ENCODE assay signal across 8 cellular contexts in genomic region chr20:51594999-51595532, GRCh38. TPM values are rescaled to one million over a fixed set of nuclear protein-coding genes. Genes with fewer than 3 reads are reported as not detected.
DNase-seq lines count a peak whose midpoint lies in the region; ATAC-seq and TF ChIP-seq lines count a peak whose summit lies in the region.

No MANE protein-coding gene starts in this region.

- TF ChIP-seq POLR2A in gastrocnemius medialis (IDR thresholded peaks at IDR 0.05) = no peak

- H3K9me3 ChIP-seq in right cardiac atrium (ENCODE audit: control insufficient read depth, low read length) (no peaks in the 10 kb centered on the region), gastrocnemius medialis (no peaks in the 10 kb centered on the region)

- peak; percentile 84 for ATAC-seq in HG02938 (IDR thresholded peaks at IDR 0.05; ENCODE audit: unreplicated experiment)
- ATAC-seq in right cardiac atrium = peak; percentile 95 to 97
- ATAC-seq in gastrocnemius medialis = peak; percentile 97 to 99

- H3K27me3 ChIP-seq in right cardiac atrium (ENCODE audit: control insufficient read depth, insufficient read depth) (no peaks in the 10 kb centered on the region), gastrocnemius medialis (no peaks in the 10 kb centered on the region)

- DNase-seq in DMS53 (lab: John Stamatoyannopoulos, UW) (peak; percentile 69), DMS53 treated with DMSO at 0.1 percent for 48 hours (lab: John Stamatoyannopoulos, UW; ENCODE audit: unreplicated experiment) (no peak), NCI-H187 treated with DMSO at 0.1 percent for 48 hours (lab: John Stamatoyannopoulos, UW) (peak; percentile 18), T-helper 2 cell (peak; percentile 36 to 84 (median 58)), amygdala (lab: John Stamatoyannopoulos, UW) (peak in 55 of 56 donors; percentile 4 to 92 (median 72)), right cardiac atrium (peak; percentile 89 to 95 (median 93)), gastrocnemius medialis (peak; percentile 81 to 87)

- in situ Hi-C loops in gastrocnemius medialis (cut with MboI; ENCODE audit: low sequenced_read_pairs in 4 of 4) = loop anchor here in 3 of 4 donors (5.0 to 10.0 kb wide), 2 partner anchors 220 to 223 kb away; no protein-coding TSS in a partner anchor

- H3K4me3 ChIP-seq in right cardiac atrium (ENCODE audit: low read length) (no peak overlapping the region), gastrocnemius medialis (no peak overlapping the region)

- 7% methylated on average over 14 of the region's 14 CpGs for WGBS in right cardiac atrium

- no peaks in the 10 kb centered on the region for H3K36me3 ChIP-seq in gastrocnemius medialis

- intact Hi-C loops in right cardiac atrium (cut with DNase I) = loop anchor here (2.0 to 5.0 kb wide), 3 partner anchors 208 to 223 kb away; no protein-coding TSS in a partner anchor
- intact Hi-C loops in gastrocnemius medialis (cut with DNase I; ENCODE audit: low total_unique reads) = loop anchor here (1.0 to 10.0 kb wide), 4 partner anchors 53 to 610 kb away; partner anchors contain the start of gene NFATC2

- H3K4me1 ChIP-seq in right cardiac atrium (ENCODE audit: control insufficient read depth, insufficient read depth, low read length) (no peaks in the 10 kb centered on the region), gastrocnemius medialis (peaks cover 0 to 10% of the 10 kb centered on the region in 2 donors)

- TF ChIP-seq CTCF in gastrocnemius medialis (IDR thresholded peaks at IDR 0.05 in 4 of 5, conservative IDR thresholded peaks at IDR 0.05 in 1 of 5) = peak; percentile 84 to 92 (median 86)

- no peak overlapping the region for H3K27ac ChIP-seq in right cardiac atrium (ENCODE audit: low read length)
- H3K27ac ChIP-seq in gastrocnemius medialis = no peak overlapping the region

RNA-seq across cellular contexts. Expression of gene NFATC2, which starts 52.5 kb away (rescaled TPM):
- 10 to 100 TPM in 1 of 4 donors, 1 to 10 TPM in 3; 6.8 to 13.3 (median 8.3) TPM for total RNA-seq in right cardiac atrium
- polyA plus RNA-seq in right cardiac atrium = 2.8 TPM
- total RNA-seq in gastrocnemius medialis = 1 to 10 TPM; 1.6 to 3.9 (median 2.8) TPM
